Comparison of ENCODE assay signal across 10 cellular contexts in the genomic region with DNA sequence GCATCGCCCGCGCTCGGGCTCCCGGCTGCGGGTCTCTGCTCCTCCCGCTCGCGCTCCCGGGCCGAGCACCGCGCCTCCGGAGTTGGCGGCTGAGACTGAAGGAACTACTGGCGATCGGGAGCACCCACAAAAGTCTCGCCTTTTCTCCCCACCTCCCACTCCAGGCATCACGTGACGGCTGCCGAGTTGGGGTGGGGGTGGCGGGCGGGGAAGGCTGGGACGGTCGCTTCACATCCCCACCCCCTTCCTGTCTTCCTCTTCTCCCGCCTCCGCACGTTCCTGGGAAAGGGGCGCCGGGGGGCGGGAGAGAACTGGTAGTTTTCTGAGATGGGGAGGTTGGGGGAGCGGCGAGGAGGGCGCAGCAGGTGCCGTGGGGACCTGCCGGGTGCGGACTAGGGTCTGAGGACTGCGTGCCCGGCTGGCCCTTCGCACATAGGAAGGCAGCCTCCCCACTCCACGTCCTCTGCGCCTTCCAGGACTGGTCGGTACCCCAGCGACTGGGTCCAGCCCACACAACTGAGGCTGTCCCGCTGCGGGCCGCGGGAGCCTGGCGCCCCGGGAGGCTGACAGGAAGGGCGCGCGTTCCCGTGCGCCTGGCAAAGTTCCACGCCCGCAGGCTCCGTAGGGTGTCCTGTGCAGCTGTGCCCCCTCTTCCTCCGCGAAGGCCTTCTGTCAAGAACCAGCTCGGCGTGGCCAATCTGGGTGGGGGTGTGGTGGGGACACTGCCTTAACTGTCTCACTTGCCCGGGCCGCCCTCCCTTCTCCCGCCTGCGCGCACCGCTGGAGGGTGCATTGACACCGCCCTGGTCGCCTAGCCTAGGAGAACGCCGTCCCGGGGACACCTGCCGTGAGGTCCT. TPM values are rescaled to one million over a fixed set of nuclear protein-coding genes. Genes with fewer than 3 reads are reported as not detected.
DNase-seq lines count a peak whose midpoint lies in the region; ATAC-seq and TF ChIP-seq lines count a peak whose summit lies in the region.
"Had no signal": no experiment of that assay in that cellular context is flagged by ENCODE, and none has a peak within 500 bp of the region (broad histone marks: within the 10 kb centered on the region; RNA-seq: fewer than 3 reads in every experiment).

Gene LYPD1, minus strand, starts transcription at position 102 of the 857 bp plus-strand sequence. CDS start 273 bp downstream, outside the sequence.

- CTCF ChIA-PET in A673 (lab: Charles Lee): interaction anchor here (0.6 to 1.4 kb wide), 2 partner anchors 595 to 1174 kb away, joined by 4 to 5 read pairs; no protein-coding TSS in a partner anchor

- no peaks in the 10 kb centered on the region for H3K36me3 Mint-ChIP-seq in chondrocyte (ENCODE audit: low read depth)

- POLR2A ChIA-PET in A673 (lab: Charles Lee; ENCODE audit: low non-redundant PET): no interaction called here

- H3K27me3 Mint-ChIP-seq in chondrocyte (ENCODE audit: low read depth): peaks cover 26% of the 10 kb centered on the region

- peak within 1 kb of the TSS; percentile 71 for H3K4me3 Mint-ChIP-seq in chondrocyte (ENCODE audit: unreplicated experiment)
- H3K4me3 Mint-ChIP-seq: activated T-cell treated with anti-CD3 and anti-CD28 coated beads, Interleukin-2, amount 50 U/mL, for 4 hours; stimulated activated naive CD8-positive, alpha-beta T cell treated with anti-CD3 and anti-CD28 coated beads, Interleukin-15, Interleukin-2, amounts not matched to agents 100 ng/mL and 50 ng/mL, for 24 hours had no signal

- no peak for TF ChIP-seq POLR2A in right lobe of liver (IDR thresholded peaks at IDR 0.05)

- peak within 1 kb of the TSS; percentile 21 for H3K27ac ChIP-seq in A673 (ENCODE audit: low read depth, low read length, poor library complexity, severe bottlenecking)
- no peak within 1 kb of the TSS for H3K27ac ChIP-seq in right lobe of liver
- no peak within 1 kb of the TSS for H3K27ac ChIP-seq in tibial artery

- intact Hi-C loops in A673 (cut with micrococcal nuclease; ENCODE audit: unreplicated experiment) (loop anchor here (5.0 to 10.0 kb wide), 5 partner anchors 304 to 1174 kb away; no protein-coding TSS in a partner anchor), right lobe of liver (cut with DNase I) (no loop called here), tibial artery (cut with DNase I; ENCODE audit: low total_unique reads) (no loop called here)

- DNase-seq in A673 (ENCODE audit: low spot score) (peak; percentile 67), chondrocyte (ENCODE audit: low spot score) (no peak), right lobe of liver (peak; percentile 52 to 72 (median 63)), tibial artery (peak in 1 of 2 donors; percentile 65), germinal center (ENCODE audit: low spot score) (no peak)
- DNase-seq in stimulated activated CD8-positive, alpha-beta memory T cell treated with anti-CD3 and anti-CD28 coated beads, Interleukin-4, amount 100 ng/mL, for 48 hours: no peak
- DNase-seq: activated T-cell treated with anti-CD3 and anti-CD28 coated beads, Interleukin-2, amount 50 U/mL, for 4 hours had no signal

- ATAC-seq in right lobe of liver (peak; percentile 77 to 85 (median 80)), HG02588 (IDR thresholded peaks at IDR 0.05; ENCODE audit: unreplicated experiment) (no peak)

- BruUV-seq in A673 (replicated peaks; lab: Mats Ljungman, UMichigan): no TSS peak

- H3K36me3 ChIP-seq in A673 (ENCODE audit: insufficient read depth, low read length, poor library complexity, severe bottlenecking) (no peaks in the 10 kb centered on the region), right lobe of liver (no peaks in the 10 kb centered on the region), tibial artery (no peaks in the 10 kb centered on the region)

- H3K4me3 ChIP-seq in A673 (ENCODE audit: low read depth, low read length, poor library complexity, severe bottlenecking): peak within 1 kb of the TSS; percentile 68
- peak within 1 kb of the TSS; percentile 51 to 52 (median 51) for H3K4me3 ChIP-seq in right lobe of liver
- H3K4me3 ChIP-seq in tibial artery: peak within 1 kb of the TSS; percentile 31 to 51

- H3K4me1 ChIP-seq in A673 (ENCODE audit: insufficient read depth, low read length, poor library complexity, severe bottlenecking) (peaks cover 38% of the 10 kb centered on the region), right lobe of liver (peaks cover 0 to 20% (median 4%) of the 10 kb centered on the region in 4 donors), tibial artery (peaks cover 0 to 33% (median 27%) of the 10 kb centered on the region in 4 donors)

- TF ChIP-seq RAD21 in Ishikawa (IDR thresholded peaks at IDR 0.05; ENCODE audit: low read depth): no peak

- peaks cover 20% of the 10 kb centered on the region for H3K4me1 Mint-ChIP-seq in chondrocyte (ENCODE audit: low read depth)

- H3K27me3 ChIP-seq in A673 (replicated peaks; ENCODE audit: insufficient read depth, low read depth, low read length, poor library complexity) (no peaks in the 10 kb centered on the region), right lobe of liver (peaks cover 0 to 11% of the 10 kb centered on the region in 2 donors), tibial artery (peaks cover 0 to 44% of the 10 kb centered on the region in 2 donors)

- TF ChIP-seq EP300 in Ishikawa (IDR thresholded peaks at IDR 0.05; ENCODE audit: borderline replicate concordance): no peak

- H3K27ac Mint-ChIP-seq in chondrocyte (ENCODE audit: unreplicated experiment): no peak within 1 kb of the TSS
- H3K27ac Mint-ChIP-seq: stimulated activated naive CD8-positive, alpha-beta T cell treated with anti-CD3 and anti-CD28 coated beads, Interleukin-15, Interleukin-2, amounts not matched to agents 100 ng/mL and 50 ng/mL, for 24 hours had no signal

- 0% methylated on average over 7 of the region's 74 CpGs for WGBS in right lobe of liver (ENCODE audit: insufficient coverage, low coverage, low lambda C conversion rate, missing lambda C conversion rate)

- H3K9me3 ChIP-seq in A673 (ENCODE audit: low read depth, low read length, poor library complexity, severe bottlenecking): no peaks in the 10 kb centered on the region
- no peaks in the 10 kb centered on the region for H3K9me3 ChIP-seq in right lobe of liver
- no peaks in the 10 kb centered on the region for H3K9me3 ChIP-seq in tibial artery

- H3K9me3 Mint-ChIP-seq in chondrocyte (ENCODE audit: low read depth): no peaks in the 10 kb centered on the region
- H3K9me3 Mint-ChIP-seq: activated T-cell treated with anti-CD3 and anti-CD28 coated beads, Interleukin-2, amount 50 U/mL, for 4 hours; stimulated activated naive CD8-positive, alpha-beta T cell treated with anti-CD3 and anti-CD28 coated beads, Interleukin-15, Interleukin-2, amounts not matched to agents 100 ng/mL and 50 ng/mL, for 24 hours had no signal

- no peak for TF ChIP-seq CTCF in A673 (conservative IDR thresholded peaks at IDR 0.05; ENCODE audit: low read depth, low read length)
- TF ChIP-seq CTCF in chondrocyte (IDR thresholded peaks at IDR 0.05): peak; percentile 18
- TF ChIP-seq CTCF in right lobe of liver (IDR thresholded peaks at IDR 0.05): peak in 3 of 4 donors; percentile 10 to 16 (median 13)
- TF ChIP-seq CTCF in tibial artery (IDR thresholded peaks at IDR 0.05): no peak

TF ChIP-seq in Ishikawa, 13 proteins besides CTCF, POLR2A, EP300 and RAD21:
- TF ChIP-seq NFIC (IDR thresholded peaks at IDR 0.05) (peak; percentile 69), TCF12 (IDR thresholded peaks at IDR 0.05; ENCODE audit: low read depth) (no peak; the same call in 1 of the 2 replicates), USF1 (IDR thresholded peaks at IDR 0.05) (peak; percentile 94), EGR1 (IDR thresholded peaks at IDR 0.05) (peak; percentile 6; the same call in 1 of the 2 replicates), MAX (IDR thresholded peaks at IDR 0.05) (peak; percentile 31)
TF ChIP-seq in Ishikawa: peak in this region for 4.

RNA-seq across cellular contexts. Expression of gene LYPD1, which starts in this region (rescaled TPM):
- total RNA-seq in A673 (2021) (9.8 and 13.8 TPM in 2 replicates), chondrocyte (4.1 to 5.0 TPM in 2 of 3 replicates, not detected in the other), right lobe of liver (1 to 10 TPM in 1 of 6 experiments, under 1 TPM in 4, not detected in 1; 0.27 to 1.5 (median 0.81) TPM)
- total RNA-seq: activated T-cell treated with anti-CD3 and anti-CD28 coated beads, Interleukin-2, amount 50 U/mL, for 4 hours had no signal

Comparison
In these comparisons a context has a peak if more than half of its experiments do, and no peak if none do; other contexts are left out.
1. DNase-seq: peak in A673 (single experiment) and right lobe of liver (3 of 3); none in chondrocyte (single experiment), germinal center (single experiment) and stimulated activated CD8-positive, alpha-beta memory T cell treated with anti-CD3 and anti-CD28 coated beads, Interleukin-4, amount 100 ng/mL, for 48 hours (single experiment).
2. CTCF ChIP-seq: peak in chondrocyte (single experiment) and right lobe of liver (3 of 4); none in A673 (single experiment) and tibial artery (0 of 2).
3. Peak in every context shown above with its lines, with median percentiles within 50 percentile points of each other: H3K4me3 ChIP-seq.